1 cellular context compared by ENCODE assay signal in genomic region chr2:25983735-25984134, GRCh38.
TF ChIP-seq lines count a peak whose summit lies in the region.

No MANE protein-coding gene starts in this region.

TF ChIP-seq in GM23338, 12 proteins besides CTCF, POLR2A, EP300 and RAD21 (continued from another document):
- no peak for TF ChIP-seq ZNF462 (CRISPR knock-in tag; IDR thresholded peaks at IDR 0.05)
- no peak for TF ChIP-seq POLR2AphosphoS5 (IDR thresholded peaks at IDR 0.05; ENCODE audit: low read depth)
- no peak for TF ChIP-seq REST (IDR thresholded peaks at IDR 0.05; ENCODE audit: unreplicated experiment)
- TF ChIP-seq EZH2 (IDR thresholded peaks at IDR 0.05; ENCODE audit: low read depth, unreplicated experiment): no peak
- TF ChIP-seq STAT1 (IDR thresholded peaks at IDR 0.05; ENCODE audit: unreplicated experiment): no peak
- no peak for TF ChIP-seq EZH2phosphoT487 (IDR thresholded peaks at IDR 0.05; ENCODE audit: unreplicated experiment)
TF ChIP-seq in GM23338: peak in this region for 0.
